23 cellular contexts compared by ENCODE assay signal in the genomic region with DNA sequence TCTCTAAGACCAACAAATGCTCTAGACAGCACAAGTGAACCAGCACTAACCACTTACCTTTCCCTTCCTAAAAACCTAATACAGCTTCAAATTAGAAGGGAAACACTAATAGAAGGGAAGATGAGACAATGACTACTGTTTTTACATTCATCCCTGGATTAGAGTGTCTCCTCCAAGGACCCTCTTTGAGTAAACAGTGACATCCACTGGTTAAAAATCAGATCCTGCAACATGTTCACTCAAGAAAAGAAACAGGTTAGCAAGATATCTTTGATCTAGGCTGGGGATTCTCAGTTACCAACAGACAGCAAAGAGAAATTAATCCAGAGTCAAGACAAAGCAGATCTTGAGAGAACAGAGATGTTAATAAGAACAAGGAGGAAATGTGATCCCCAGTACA.
DNase-seq lines count a peak whose midpoint lies in the region; ATAC-seq and TF ChIP-seq lines count a peak whose summit lies in the region.
"Had no signal": no experiment of that assay in that cellular context is flagged by ENCODE, and none has a peak within 500 bp of the region (broad histone marks: within the 10 kb centered on the region; RNA-seq: fewer than 3 reads in every experiment).

No MANE protein-coding gene starts in this region.

- H3K9ac ChIP-seq in mesendoderm (ENCODE audit: low read length): no peak overlapping the region
- H3K9ac ChIP-seq: BLaER1 treated with 17β-estradiol and CSF1 and Interleukin-3, amounts not matched to agents 10 nM and 100 nM had no signal

- H2BK15ac ChIP-seq in mesendoderm (replicated peaks; ENCODE audit: low read depth): no peak overlapping the region

- H3K36me3 Mint-ChIP-seq in activated CD8-positive, alpha-beta T cell treated with anti-CD3 and anti-CD28 coated beads, Interleukin-2, amount 10 ng/mL, durations not matched to agents 7 days and 5 days (ENCODE audit: low read depth): no peaks in the 10 kb centered on the region
- H3K36me3 Mint-ChIP-seq: T-cell had no signal

- H3K4me3 Mint-ChIP-seq in activated CD8-positive, alpha-beta T cell treated with anti-CD3 and anti-CD28 coated beads, Interleukin-2, amount 10 ng/mL, durations not matched to agents 7 days and 5 days: no peak overlapping the region
- H3K4me3 Mint-ChIP-seq: activated CD4-positive, alpha-beta memory T cell treated with anti-CD3 and anti-CD28 coated beads, Interleukin-2, amount 10 ng/mL, durations not matched to agents 7 days and 5 days; activated naive CD8-positive, alpha-beta T cell treated with anti-CD3 and anti-CD28 coated beads, Interleukin-2, amount 50 U/mL, for 24 hours; T-cell had no signal

- H3K79me1 ChIP-seq in mesendoderm (ENCODE audit: low read length): no peaks in the 10 kb centered on the region

- H3K27me3 Mint-ChIP-seq in activated CD8-positive, alpha-beta T cell treated with anti-CD3 and anti-CD28 coated beads, Interleukin-2, amount 10 ng/mL, durations not matched to agents 7 days and 5 days (ENCODE audit: low read depth): no peaks in the 10 kb centered on the region
- H3K27me3 Mint-ChIP-seq: activated naive CD8-positive, alpha-beta T cell treated with anti-CD3 and anti-CD28 coated beads, Interleukin-2, amount 50 U/mL, for 24 hours; T-cell had no signal

- peak; percentile 0 for DNase-seq in DMS79 treated with DMSO at 0.1 percent for 48 hours (lab: John Stamatoyannopoulos, UW)
- DNase-seq in DMS79 (lab: John Stamatoyannopoulos, UW): no peak
- DNase-seq in SK-MEL-5 (ENCODE audit: low read depth, low spot score): peak; percentile 13
- DNase-seq in mesendoderm: peak; percentile 66
- no peak for DNase-seq in medulla oblongata (ENCODE audit: extremely low spot score)
- no peak for DNase-seq in activated CD8-positive, alpha-beta memory T cell treated with anti-CD3 and anti-CD28 coated beads for 24 hours
- DNase-seq in activated CD8-positive, alpha-beta T cell treated with anti-CD3 and anti-CD28 coated beads, Interleukin-2, amount 10 ng/mL, durations not matched to agents 7 days and 5 days: no peak
- DNase-seq: 8988T; activated CD4-positive, alpha-beta memory T cell treated with anti-CD3 and anti-CD28 coated beads, Interleukin-2, amount 10 ng/mL, durations not matched to agents 7 days and 5 days; activated naive CD8-positive, alpha-beta T cell treated with anti-CD3 and anti-CD28 coated beads, Interleukin-2, amount 50 U/mL, for 24 hours; DND-41; effector CD8-positive, alpha-beta T cell; heart left ventricle; KBM-7; NCI-H2029 treated with DMSO at 0.1 percent for 48 hours; stimulated activated naive CD8-positive, alpha-beta T cell treated with anti-CD3 and anti-CD28 coated beads, Interleukin-15, Interleukin-2, amounts not matched to agents 100 U/mL and 50 U/mL, for 24 hours; T-cell; upper lobe of right lung had no signal

- H3K4ac ChIP-seq in mesendoderm (ENCODE audit: low read depth, low read length): no peak overlapping the region

- peak; percentile 38; the same call in 1 of the 2 replicates for TF ChIP-seq CTCF in LNCAP (IDR thresholded peaks at IDR 0.05)

- no peak overlapping the region for H4K8ac ChIP-seq in mesendoderm (ENCODE audit: low read depth, low read length)

- peaks cover 6% of the 10 kb centered on the region for H3K4me1 ChIP-seq in mesendoderm (ENCODE audit: control insufficient read depth, low read depth, low read length)
- H3K4me1 ChIP-seq: HAP-1, heart left ventricle, right atrium auricular region, upper lobe of right lung had no signal

- H2BK120ac ChIP-seq in mesendoderm (ENCODE audit: low read depth, low read length): no peak overlapping the region

- H3K27ac ChIP-seq in mesendoderm (ENCODE audit: low read depth, low read length): no peak overlapping the region
- H3K27ac ChIP-seq: BLaER1 treated with 17β-estradiol and CSF1 and Interleukin-3, amounts not matched to agents 10 nM and 100 nM; cardiac muscle cell; heart left ventricle; right atrium auricular region; upper lobe of right lung had no signal

- no peak overlapping the region for H3K18ac ChIP-seq in mesendoderm (ENCODE audit: low read length)

- no peak overlapping the region for H3K23ac ChIP-seq in mesendoderm (ENCODE audit: low read length)

- H2AK5ac ChIP-seq in mesendoderm (ENCODE audit: low read length): no peak overlapping the region

- POLR2A ChIA-PET in activated CD8-positive, alpha-beta T cell treated with anti-CD3 and anti-CD28 coated beads, Interleukin-2, amount 10 ng/mL, durations not matched to agents 7 days and 5 days (lab: Charles Lee): no interaction called here

- H3K27me3 ChIP-seq in mesendoderm (ENCODE audit: insufficient read depth, low read length, poor library complexity): no peaks in the 10 kb centered on the region
- H3K27me3 ChIP-seq: BLaER1 treated with 17β-estradiol and CSF1 and Interleukin-3, amounts not matched to agents 10 nM and 100 nM; cardiac muscle cell; heart left ventricle; right atrium auricular region; upper lobe of right lung had no signal

- H3K79me2 ChIP-seq in mesendoderm (ENCODE audit: control insufficient read depth, insufficient read depth, low read length): no peaks in the 10 kb centered on the region

- no peak overlapping the region for H2BK5ac ChIP-seq in mesendoderm (ENCODE audit: low read length)

- H3K9me3 Mint-ChIP-seq in activated CD8-positive, alpha-beta T cell treated with anti-CD3 and anti-CD28 coated beads, Interleukin-2, amount 10 ng/mL, durations not matched to agents 7 days and 5 days (ENCODE audit: insufficient read depth): no peaks in the 10 kb centered on the region
- H3K9me3 Mint-ChIP-seq: activated CD4-positive, alpha-beta memory T cell treated with anti-CD3 and anti-CD28 coated beads, Interleukin-2, amount 10 ng/mL, durations not matched to agents 7 days and 5 days; activated naive CD8-positive, alpha-beta T cell treated with anti-CD3 and anti-CD28 coated beads, Interleukin-2, amount 50 U/mL, for 24 hours; T-cell had no signal

- no peak overlapping the region for H3K56ac ChIP-seq in mesendoderm (ENCODE audit: low read length)

- H4K5ac ChIP-seq in mesendoderm (ENCODE audit: low read length): no peak overlapping the region

- ATAC-seq in activated CD8-positive, alpha-beta T cell treated with anti-CD3 and anti-CD28 coated beads, Interleukin-2, amount 10 ng/mL, durations not matched to agents 7 days and 5 days: no peak
- ATAC-seq: activated naive CD8-positive, alpha-beta T cell treated with anti-CD3 and anti-CD28 coated beads, Interleukin-2, amount 50 U/mL, for 24 hours; heart left ventricle; stimulated activated naive CD8-positive, alpha-beta T cell treated with anti-CD3 and anti-CD28 coated beads, Interleukin-15, Interleukin-2, amounts not matched to agents 100 U/mL and 50 U/mL, for 24 hours; T-cell; upper lobe of right lung had no signal

- H3K4me2 ChIP-seq in mesendoderm (ENCODE audit: low read length): no peak overlapping the region
- H3K4me2 ChIP-seq: BLaER1 treated with 17β-estradiol and CSF1 and Interleukin-3, amounts not matched to agents 10 nM and 100 nM had no signal

- H3K27ac Mint-ChIP-seq in activated CD8-positive, alpha-beta T cell treated with anti-CD3 and anti-CD28 coated beads, Interleukin-2, amount 10 ng/mL, durations not matched to agents 7 days and 5 days: no peak overlapping the region
- H3K27ac Mint-ChIP-seq: activated CD4-positive, alpha-beta memory T cell treated with anti-CD3 and anti-CD28 coated beads, Interleukin-2, amount 10 ng/mL, durations not matched to agents 7 days and 5 days; activated naive CD8-positive, alpha-beta T cell treated with anti-CD3 and anti-CD28 coated beads, Interleukin-2, amount 50 U/mL, for 24 hours; T-cell had no signal

- CTCF ChIA-PET in activated CD8-positive, alpha-beta T cell treated with anti-CD3 and anti-CD28 coated beads, Interleukin-2, amount 10 ng/mL, durations not matched to agents 7 days and 5 days (lab: Charles Lee): no interaction called here

- in situ Hi-C loops in SK-MEL-5 (cut with HindIII; ENCODE audit: low pct_unique_long_range_greater_than_20kb, low sequenced_read_pairs): no loop called here

- H3K4me3 ChIP-seq in mesendoderm (ENCODE audit: low read length): no peak overlapping the region
- H3K4me3 ChIP-seq: BLaER1 treated with 17β-estradiol and CSF1 and Interleukin-3, amounts not matched to agents 10 nM and 100 nM; cardiac muscle cell; HAP-1; heart left ventricle; right atrium auricular region; upper lobe of right lung had no signal

- no peaks in the 10 kb centered on the region for H3K36me3 ChIP-seq in mesendoderm (ENCODE audit: control insufficient read depth, insufficient read depth, low read length)
- H3K36me3 ChIP-seq: BLaER1 treated with 17β-estradiol and CSF1 and Interleukin-3, amounts not matched to agents 10 nM and 100 nM; cardiac muscle cell; HAP-1; heart left ventricle; right atrium auricular region; upper lobe of right lung had no signal

- no peaks in the 10 kb centered on the region for H3K4me1 Mint-ChIP-seq in activated CD8-positive, alpha-beta T cell treated with anti-CD3 and anti-CD28 coated beads, Interleukin-2, amount 10 ng/mL, durations not matched to agents 7 days and 5 days (ENCODE audit: low read depth)
- H3K4me1 Mint-ChIP-seq: activated CD4-positive, alpha-beta memory T cell treated with anti-CD3 and anti-CD28 coated beads, Interleukin-2, amount 10 ng/mL, durations not matched to agents 7 days and 5 days; activated naive CD8-positive, alpha-beta T cell treated with anti-CD3 and anti-CD28 coated beads, Interleukin-2, amount 50 U/mL, for 24 hours had no signal

Comparison
In these comparisons a context has a peak if more than half of its experiments do, and no peak if none do; other contexts are left out.
1. DNase-seq: peak in DMS79 treated with DMSO at 0.1 percent for 48 hours (single experiment), SK-MEL-5 (single experiment) and mesendoderm (single experiment); none in DMS79 (single experiment), medulla oblongata (single experiment), activated CD8-positive, alpha-beta memory T cell treated with anti-CD3 and anti-CD28 coated beads for 24 hours (single experiment) and activated CD8-positive, alpha-beta T cell treated with anti-CD3 and anti-CD28 coated beads, Interleukin-2, amount 10 ng/mL, durations not matched to agents 7 days and 5 days (single experiment).